ENCODE assay signal across 20 cellular contexts in the genomic region with DNA sequence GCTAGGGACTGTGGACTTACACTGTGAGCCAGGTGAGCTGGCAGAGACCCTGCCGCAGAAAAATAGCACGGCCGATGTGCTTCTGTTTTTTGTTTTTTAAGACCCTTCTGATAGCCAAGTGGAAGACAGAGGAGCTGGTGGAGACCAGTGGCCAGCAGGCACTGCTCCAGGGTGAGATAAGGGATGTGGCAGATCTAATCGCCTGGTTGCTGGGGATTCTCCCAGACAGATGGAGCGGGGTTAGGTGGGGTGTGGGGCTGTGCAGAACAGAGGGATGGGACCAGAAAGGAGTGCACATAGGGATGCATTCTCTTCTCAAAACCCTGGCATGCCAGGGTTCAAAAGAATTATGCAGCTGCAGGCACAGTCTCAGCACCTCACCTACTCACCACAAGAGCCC.
"Had no signal": no experiment of that assay in that cellular context is flagged by ENCODE, and none has a peak within 500 bp of the region (broad histone marks: within the 10 kb centered on the region; RNA-seq: fewer than 3 reads in every experiment).

No MANE protein-coding gene starts in this region.

- H3K9me3 Mint-ChIP-seq: activated CD4-positive, alpha-beta memory T cell treated with anti-CD3 and anti-CD28 coated beads, Interleukin-2, amount 10 ng/mL, durations not matched to agents 7 days and 5 days; activated naive CD8-positive, alpha-beta T cell treated with anti-CD3 and anti-CD28 coated beads, Interleukin-2, amount 10 ng/mL, durations not matched to agents 7 days and 5 days; effector memory CD8-positive, alpha-beta T cell; natural killer cell; stimulated activated naive CD8-positive, alpha-beta T cell treated with anti-CD3 and anti-CD28 coated beads, Interleukin-15, Interleukin-2, amounts not matched to agents 100 ng/mL and 50 ng/mL, for 24 hours; type B pancreatic cell had no signal

- DNase-seq: activated CD4-positive, alpha-beta memory T cell treated with anti-CD3 and anti-CD28 coated beads, Interleukin-2, amount 10 ng/mL, durations not matched to agents 7 days and 5 days; activated CD4-positive, CD25-positive, alpha-beta regulatory T cell treated with anti-CD3 and anti-CD28 coated beads, Interleukin-2, amount 50 U/mL, for 72 hours; activated gamma-delta T cell treated with Interleukin-2 at 50 U/mL for 16 hours; activated naive CD8-positive, alpha-beta T cell treated with anti-CD3 and anti-CD28 coated beads, Interleukin-2, amount 10 ng/mL, durations not matched to agents 7 days and 5 days; activated T-cell treated with anti-CD3 and anti-CD28 coated beads, Interleukin-2, amount 50 U/mL, for 48 hours; brain microvascular endothelial cell; dermis blood vessel endothelial cell; effector memory CD8-positive, alpha-beta T cell; foreskin melanocyte; kidney glomerular epithelial cell; left ventricle myocardium superior; mesenchymal stem cell; natural killer cell; right cardiac atrium; small intestine; T-helper 9 cell had no signal

- H3K36me3 ChIP-seq: prostate gland had no signal

- H3K27me3 Mint-ChIP-seq: activated CD4-positive, alpha-beta memory T cell treated with anti-CD3 and anti-CD28 coated beads, Interleukin-2, amount 10 ng/mL, durations not matched to agents 7 days and 5 days; activated naive CD8-positive, alpha-beta T cell treated with anti-CD3 and anti-CD28 coated beads, Interleukin-2, amount 10 ng/mL, durations not matched to agents 7 days and 5 days; effector memory CD8-positive, alpha-beta T cell; stimulated activated naive CD8-positive, alpha-beta T cell treated with anti-CD3 and anti-CD28 coated beads, Interleukin-15, Interleukin-2, amounts not matched to agents 100 ng/mL and 50 ng/mL, for 24 hours; type B pancreatic cell had no signal

- H3K27ac Mint-ChIP-seq: activated CD4-positive, alpha-beta memory T cell treated with anti-CD3 and anti-CD28 coated beads, Interleukin-2, amount 10 ng/mL, durations not matched to agents 7 days and 5 days; activated naive CD8-positive, alpha-beta T cell treated with anti-CD3 and anti-CD28 coated beads, Interleukin-2, amount 10 ng/mL, durations not matched to agents 7 days and 5 days; stimulated activated naive CD8-positive, alpha-beta T cell treated with anti-CD3 and anti-CD28 coated beads, Interleukin-15, Interleukin-2, amounts not matched to agents 100 ng/mL and 50 ng/mL, for 24 hours had no signal

- H3K27me3 ChIP-seq: brain microvascular endothelial cell had no signal

- ATAC-seq: effector memory CD8-positive, alpha-beta T cell; left ventricle myocardium superior; natural killer cell; right cardiac atrium had no signal

- H3K27ac ChIP-seq: brain microvascular endothelial cell, epithelial cell of prostate, prostate gland had no signal

- H3K9me3 ChIP-seq: prostate gland had no signal

- H3K4me3 ChIP-seq: prostate gland had no signal

- H3K4me1 ChIP-seq: prostate gland had no signal

- H3K4me3 Mint-ChIP-seq: activated CD4-positive, alpha-beta memory T cell treated with anti-CD3 and anti-CD28 coated beads, Interleukin-2, amount 10 ng/mL, durations not matched to agents 7 days and 5 days; activated naive CD8-positive, alpha-beta T cell treated with anti-CD3 and anti-CD28 coated beads, Interleukin-2, amount 10 ng/mL, durations not matched to agents 7 days and 5 days; effector memory CD8-positive, alpha-beta T cell; natural killer cell; stimulated activated naive CD8-positive, alpha-beta T cell treated with anti-CD3 and anti-CD28 coated beads, Interleukin-15, Interleukin-2, amounts not matched to agents 100 ng/mL and 50 ng/mL, for 24 hours; type B pancreatic cell had no signal
